ENCODE assay signal across 8 cellular contexts in the genomic region with DNA sequence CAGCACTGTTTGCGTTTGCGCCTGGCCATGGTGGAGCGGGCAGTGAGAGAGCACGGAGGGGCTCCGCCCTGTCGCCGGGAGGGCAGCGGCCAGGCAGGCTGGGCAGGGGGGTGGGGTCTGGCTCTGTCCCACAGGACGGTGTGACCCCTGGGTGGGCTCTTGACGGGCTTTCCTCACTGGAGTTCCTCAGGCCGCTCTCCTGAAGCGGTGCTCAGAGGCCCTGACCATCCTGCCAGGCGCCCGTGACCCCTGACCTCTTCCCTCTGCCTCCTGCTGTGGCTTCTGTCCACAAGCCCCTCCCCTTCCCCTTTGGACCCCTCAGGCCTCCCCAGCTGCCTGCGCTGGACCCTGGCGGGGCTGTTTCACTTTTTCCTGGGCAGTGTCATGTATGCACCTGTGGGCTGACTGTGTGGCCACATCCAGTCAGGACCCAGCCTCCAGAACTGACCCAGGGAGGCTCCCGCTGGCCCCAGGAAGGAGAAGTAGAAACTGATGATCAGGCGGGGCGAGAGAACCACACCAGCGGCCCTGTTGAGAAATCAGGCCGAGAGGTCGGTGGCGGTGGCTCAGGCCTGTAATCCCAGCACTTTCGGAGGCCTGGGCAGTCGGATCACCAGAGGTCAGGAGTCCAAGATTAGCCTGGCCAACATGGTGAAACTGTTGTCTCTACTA. TPM values are rescaled to one million over a fixed set of nuclear protein-coding genes. Genes with fewer than 3 reads are reported as not detected.
DNase-seq lines count a peak whose midpoint lies in the region; ATAC-seq and TF ChIP-seq lines count a peak whose summit lies in the region.

No MANE protein-coding gene starts in this region.

- TF ChIP-seq CTCF in AG10803 (conservative IDR thresholded peaks at IDR 0.05; ENCODE audit: low read length) (no peak), chondrocyte (IDR thresholded peaks at IDR 0.05) (no peak)

- H3K27ac Mint-ChIP-seq in chondrocyte (ENCODE audit: unreplicated experiment) (peak overlapping the region; percentile 59), memory B cell (no peak overlapping the region)

- DNase-seq in AG10803 (ENCODE audit: low read depth) (no peak), Karpas-422 (no peak), chondrocyte (ENCODE audit: low spot score) (no peak), memory B cell (ENCODE audit: low spot score in 2 of 2) (no peak), NCI-H2029 treated with DMSO at 0.1 percent for 48 hours (lab: John Stamatoyannopoulos, UW) (no peak), T-helper 9 cell (no peak)

- peaks cover 40% of the 10 kb centered on the region for H4K20me1 ChIP-seq in Karpas-422 (ENCODE audit: insufficient read depth, low read depth, low read length)

- ATAC-seq in memory B cell (ENCODE audit: low read depth) (no peak), GM21423 (IDR thresholded peaks at IDR 0.05; ENCODE audit: unreplicated experiment) (no peak)
- ATAC-seq in activated CD4-positive, CD25-positive, alpha-beta regulatory T cell treated with anti-CD3 and anti-CD28 coated beads, Interleukin-2, amount 50 U/mL, for 24 hours, result no peak

- H3K27me3 Mint-ChIP-seq in chondrocyte (ENCODE audit: low read depth) (no peaks in the 10 kb centered on the region), memory B cell (no peaks in the 10 kb centered on the region)

- H3K27me3 ChIP-seq in Karpas-422 (ENCODE audit: low read length), result no peaks in the 10 kb centered on the region

- peak overlapping the region; percentile 95 for H3K9ac ChIP-seq in Karpas-422 (ENCODE audit: low read length)

- peak overlapping the region; percentile 69; the same call in 1 of the 2 replicates for H3K27ac ChIP-seq in Karpas-422 (ENCODE audit: low read length)

- H3K9me2 ChIP-seq in Karpas-422 (replicated peaks; ENCODE audit: insufficient read depth, low read length), result no peaks in the 10 kb centered on the region

- H3K4me2 ChIP-seq in Karpas-422 (ENCODE audit: low read depth, low read length, poor library complexity, severe bottlenecking), result peak overlapping the region; percentile 99

- H3K4me1 Mint-ChIP-seq in chondrocyte (ENCODE audit: low read depth) (peaks cover 21% of the 10 kb centered on the region), memory B cell (peaks cover 20% of the 10 kb centered on the region)

- peaks cover 14% of the 10 kb centered on the region for H3K36me3 ChIP-seq in Karpas-422 (ENCODE audit: insufficient read depth, low read length)

- H3K9me3 Mint-ChIP-seq in chondrocyte (ENCODE audit: low read depth) (no peaks in the 10 kb centered on the region), memory B cell (no peaks in the 10 kb centered on the region)

- peak overlapping the region; percentile 81 for H3K4me3 Mint-ChIP-seq in chondrocyte (ENCODE audit: unreplicated experiment)
- peak overlapping the region; percentile 87 for H3K4me3 Mint-ChIP-seq in memory B cell

- peak overlapping the region; percentile 80 for H3K4me3 ChIP-seq in AG10803 (ENCODE audit: low read length)
- H3K4me3 ChIP-seq in Karpas-422 (ENCODE audit: low read length), result peak overlapping the region; percentile 90

- no peaks in the 10 kb centered on the region for H3K9me3 ChIP-seq in Karpas-422 (ENCODE audit: low read length)

- H2AFZ ChIP-seq in Karpas-422 (ENCODE audit: low read length), result no peak overlapping the region

- H3K36me3 Mint-ChIP-seq in chondrocyte (ENCODE audit: low read depth) (peaks cover 7% of the 10 kb centered on the region), memory B cell (peaks cover 9% of the 10 kb centered on the region)

- peaks cover 23% of the 10 kb centered on the region for H3K79me2 ChIP-seq in Karpas-422 (ENCODE audit: low read length)

- peaks cover 32% of the 10 kb centered on the region for H3K4me1 ChIP-seq in Karpas-422 (ENCODE audit: low read length)

RNA-seq across cellular contexts. Expression of gene OGFR, which starts 1.2 kb away (rescaled TPM):
- 23.8 and 99.0 TPM in 2 replicates for total RNA-seq in Karpas-422 (2014; rRNA removed; shearing (Covaris generic); ENCODE audit: low replicate concordance)
- 31.5 to 32.2 TPM (median 31.8 TPM) in 3 replicates for total RNA-seq in chondrocyte

RNA-seq across cellular contexts. Expression of gene MRGBP, which starts 9.6 kb away (rescaled TPM):
- total RNA-seq in Karpas-422 (2014; rRNA removed; shearing (Covaris generic); ENCODE audit: low replicate concordance), result 17.9 and 31.9 TPM in 2 replicates
- 9.5 to 10.4 TPM (median 10.3 TPM) in 3 replicates for total RNA-seq in chondrocyte

RNA-seq across cellular contexts. Expression of gene COL9A3, which starts 11.0 kb away (rescaled TPM):
- 41.2 and 87.5 TPM in 2 replicates for total RNA-seq in Karpas-422 (2014; rRNA removed; shearing (Covaris generic); ENCODE audit: low replicate concordance)
- 8.6 to 11.3 TPM (median 8.9 TPM) in 3 replicates for total RNA-seq in chondrocyte

RNA-seq across cellular contexts. Expression of gene TCFL5, which starts 55.8 kb away (rescaled TPM):
- 11.3 and 11.5 TPM in 2 replicates for total RNA-seq in Karpas-422 (2014; rRNA removed; shearing (Covaris generic); ENCODE audit: low replicate concordance)
- total RNA-seq in chondrocyte, result 12.7 to 20.0 TPM (median 13.0 TPM) in 3 replicates
